Comparison of ENCODE assay signal across 8 cellular contexts in the genomic region with DNA sequence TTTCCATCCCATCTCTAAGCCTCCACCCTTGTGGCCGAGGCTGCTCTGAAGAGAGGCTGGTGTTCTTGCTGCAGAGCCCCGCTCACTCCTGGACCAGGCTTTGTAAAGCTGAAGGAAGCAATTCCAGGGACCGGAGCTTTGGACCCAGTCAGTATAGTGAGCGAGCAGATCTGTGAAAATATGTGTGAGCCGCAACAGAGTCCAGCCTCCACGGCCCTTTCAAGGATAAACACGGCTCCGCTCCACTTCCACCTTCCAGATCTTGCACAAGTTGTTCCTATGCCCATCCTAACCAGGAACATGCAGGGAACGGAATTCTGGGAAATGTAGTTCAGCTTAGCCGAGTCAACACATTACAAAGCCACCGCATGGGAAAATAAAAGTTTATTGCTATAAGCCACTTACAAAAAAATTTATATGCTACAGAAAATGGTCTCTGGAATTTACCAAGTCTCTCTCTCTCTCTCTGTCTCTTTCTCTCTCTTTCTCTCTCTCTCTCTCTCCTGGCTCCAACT.
A peak's percentile ranks its signal among the peaks of the same experiment; 100 is the strongest.
DNase-seq lines count a peak whose midpoint lies in the region; ATAC-seq and TF ChIP-seq lines count a peak whose summit lies in the region.

No MANE protein-coding gene starts in this region.

- no peaks in the 10 kb centered on the region for H4K20me1 ChIP-seq in SK-N-SH (ENCODE audit: insufficient read depth)

- POLR2A ChIA-PET in SK-N-SH (lab: Yijun Ruan, JAX): no interaction called here

- H3K27me3 Mint-ChIP-seq in activated naive CD4-positive, alpha-beta T cell treated with anti-CD3 and anti-CD28 coated beads for 36 hours (ENCODE audit: low read depth): peaks cover 3% of the 10 kb centered on the region

- H3K4me1 ChIP-seq in SK-N-SH (ENCODE audit: control insufficient read depth in 1 of 2, insufficient read depth in 2 of 2, low read depth in 1 of 2, low read length in 1 of 2): no peaks in the 10 kb centered on the region

- ATAC-seq in HG02642 (IDR thresholded peaks at IDR 0.05; ENCODE audit: poor library complexity, unreplicated experiment) (no peak), HG02623 (IDR thresholded peaks at IDR 0.05; ENCODE audit: unreplicated experiment) (no peak), GM18517 (IDR thresholded peaks at IDR 0.05; ENCODE audit: unreplicated experiment) (no peak)

- H3K4me3 Mint-ChIP-seq in activated naive CD4-positive, alpha-beta T cell treated with anti-CD3 and anti-CD28 coated beads for 36 hours: no peak overlapping the region

- H3K27ac ChIP-seq in SK-N-SH (ENCODE audit: low read depth in 2 of 2, low read length in 1 of 2): peak overlapping the region in 1 of 2 experiments; percentile 86; a peak in 2 of 4 replicates

- no peak overlapping the region for H3K27ac Mint-ChIP-seq in activated naive CD4-positive, alpha-beta T cell treated with anti-CD3 and anti-CD28 coated beads for 36 hours

- H3K4me2 ChIP-seq in SK-N-SH: peak overlapping the region; percentile 78

- H3K9me3 ChIP-seq in SK-N-SH: no peaks in the 10 kb centered on the region

- H3K36me3 ChIP-seq in SK-N-SH (replicated peaks in 1 of 2; ENCODE audit: control insufficient read depth in 1 of 2, insufficient read depth in 2 of 2, low read length in 1 of 2): no peaks in the 10 kb centered on the region

- TF ChIP-seq RAD21 in SK-N-SH (IDR thresholded peaks at IDR 0.05; ENCODE audit: low read length): no peak; the same call in none of the 2 replicates

- H3K9me2 ChIP-seq in SK-N-SH: no peaks in the 10 kb centered on the region

- CTCF ChIA-PET in SK-N-SH (lab: Yijun Ruan, JAX): interaction anchor here (1.0 kb wide), 2 partner anchors 20 to 156 kb away, joined by 3 to 4 read pairs; no protein-coding TSS in a partner anchor
- CTCF ChIA-PET in activated naive CD4-positive, alpha-beta T cell treated with anti-CD3 and anti-CD28 coated beads for 36 hours (lab: Charles Lee): no interaction called here

- peak; percentile 34 for DNase-seq in HS-5 (ENCODE audit: low read depth)
- DNase-seq in SK-N-SH: peak; percentile 59
- DNase-seq in fibroblast of peridontal ligament (ENCODE audit: extremely low read depth): peak; percentile 87
- peak; percentile 90 for DNase-seq in myocyte (ENCODE audit: low read depth)
- DNase-seq in activated naive CD4-positive, alpha-beta T cell treated with anti-CD3 and anti-CD28 coated beads for 36 hours: no peak

- H3F3A ChIP-seq in SK-N-SH (replicated peaks; ENCODE audit: insufficient read depth): no peaks in the 10 kb centered on the region

- H3K9me3 Mint-ChIP-seq in activated naive CD4-positive, alpha-beta T cell treated with anti-CD3 and anti-CD28 coated beads for 36 hours: no peaks in the 10 kb centered on the region

- H3K4me3 ChIP-seq in SK-N-SH (ENCODE audit: low read depth in 2 of 2, low read length in 1 of 2): peak overlapping the region; percentile 61 to 67

- no peaks in the 10 kb centered on the region for H3K79me2 ChIP-seq in SK-N-SH (ENCODE audit: insufficient read depth)

- 0% methylated on average over 11 of the region's 11 CpGs for WGBS in SK-N-SH (ENCODE audit: low lambda C conversion rate)

- no peaks in the 10 kb centered on the region for H3K4me1 Mint-ChIP-seq in activated naive CD4-positive, alpha-beta T cell treated with anti-CD3 and anti-CD28 coated beads for 36 hours (ENCODE audit: low read depth)

- TF ChIP-seq EP300 in SK-N-SH (IDR thresholded peaks at IDR 0.05; ENCODE audit: borderline replicate concordance in 1 of 2, low read depth in 1 of 2, low read length in 1 of 2): peak in 1 of 2 experiments; percentile 30; a peak in 1 of 4 replicates

- intact Hi-C loops in activated naive CD4-positive, alpha-beta T cell treated with anti-CD3 and anti-CD28 coated beads for 36 hours (cut with micrococcal nuclease): no loop called here

- H3K36me3 Mint-ChIP-seq in activated naive CD4-positive, alpha-beta T cell treated with anti-CD3 and anti-CD28 coated beads for 36 hours (ENCODE audit: low read depth): no peaks in the 10 kb centered on the region

- no peaks in the 10 kb centered on the region for H3K27me3 ChIP-seq in SK-N-SH (ENCODE audit: insufficient read depth)

- TF ChIP-seq CTCF in SK-N-SH (IDR thresholded peaks at IDR 0.05): no peak

- peak overlapping the region; percentile 9; the same call in 1 of the 2 replicates for H3K9ac ChIP-seq in SK-N-SH

- peak overlapping the region; percentile 91 for H2AFZ ChIP-seq in SK-N-SH (ENCODE audit: low read depth)

TF ChIP-seq in SK-N-SH, 30 proteins besides CTCF, POLR2A, EP300 and RAD21 (continues in another document):
- TF ChIP-seq FOXJ3 (CRISPR knock-in tag; IDR thresholded peaks at IDR 0.05) (peak; percentile 47; the same call in 1 of the 2 replicates), RFX5 (IDR thresholded peaks at IDR 0.05; ENCODE audit: low read length) (peak; percentile 53; the same call in 1 of the 2 replicates), NFIC (IDR thresholded peaks at IDR 0.05; ENCODE audit: borderline replicate concordance) (no peak; the same call in 1 of the 2 replicates), JUND (IDR thresholded peaks at IDR 0.05) (peak; percentile 54), TAF1 (IDR thresholded peaks at IDR 0.05; ENCODE audit: borderline replicate concordance, low read depth, low read length) (no peak), GABPA (IDR thresholded peaks at IDR 0.05; ENCODE audit: low read depth) (peak; percentile 54), TCF12 (IDR thresholded peaks at IDR 0.05) (no peak; the same call in 1 of the 2 replicates), YY1 (IDR thresholded peaks at IDR 0.05; ENCODE audit: low read depth) (peak; percentile 45; the same call in 1 of the 2 replicates), RXRA (IDR thresholded peaks at IDR 0.05; ENCODE audit: borderline replicate concordance, low read depth) (no peak), GATA2 (CRISPR knock-in tag; IDR thresholded peaks at IDR 0.05) (peak; percentile 28; the same call in 1 of the 2 replicates), RCOR1 (IDR thresholded peaks at IDR 0.05; ENCODE audit: low read length) (no peak), ELF1 (IDR thresholded peaks at IDR 0.05) (peak; percentile 97), MEF2A (IDR thresholded peaks at IDR 0.05; ENCODE audit: borderline replicate concordance, low read depth) (no peak), SIN3A (IDR thresholded peaks at IDR 0.05; ENCODE audit: borderline replicate concordance, low read depth, low read length) (0 out of 2 replicates have a peak, but pooled peaks have one; percentile 49), CHD2 (IDR thresholded peaks at IDR 0.05; ENCODE audit: low read length, partially characterized antibody) (peak; percentile 72)
- TF ChIP-seq, protein P1, sequence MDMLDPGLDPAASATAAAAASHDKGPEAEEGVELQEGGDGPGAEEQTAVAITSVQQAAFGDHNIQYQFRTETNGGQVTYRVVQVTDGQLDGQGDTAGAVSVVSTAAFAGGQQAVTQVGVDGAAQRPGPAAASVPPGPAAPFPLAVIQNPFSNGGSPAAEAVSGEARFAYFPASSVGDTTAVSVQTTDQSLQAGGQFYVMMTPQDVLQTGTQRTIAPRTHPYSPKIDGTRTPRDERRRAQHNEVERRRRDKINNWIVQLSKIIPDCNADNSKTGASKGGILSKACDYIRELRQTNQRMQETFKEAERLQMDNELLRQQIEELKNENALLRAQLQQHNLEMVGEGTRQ (IDR thresholded peaks at IDR 0.05; ENCODE audit: borderline replicate concordance, low read depth, low read length): no peak
- TF ChIP-seq, protein P2, sequence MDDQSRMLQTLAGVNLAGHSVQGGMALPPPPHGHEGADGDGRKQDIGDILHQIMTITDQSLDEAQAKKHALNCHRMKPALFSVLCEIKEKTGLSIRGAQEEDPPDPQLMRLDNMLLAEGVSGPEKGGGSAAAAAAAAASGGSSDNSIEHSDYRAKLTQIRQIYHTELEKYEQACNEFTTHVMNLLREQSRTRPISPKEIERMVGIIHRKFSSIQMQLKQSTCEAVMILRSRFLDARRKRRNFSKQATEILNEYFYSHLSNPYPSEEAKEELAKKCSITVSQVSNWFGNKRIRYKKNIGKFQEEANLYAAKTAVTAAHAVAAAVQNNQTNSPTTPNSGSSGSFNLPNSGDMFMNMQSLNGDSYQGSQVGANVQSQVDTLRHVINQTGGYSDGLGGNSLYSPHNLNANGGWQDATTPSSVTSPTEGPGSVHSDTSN (IDR thresholded peaks at IDR 0.05): no peak
- TF ChIP-seq, protein P3, sequence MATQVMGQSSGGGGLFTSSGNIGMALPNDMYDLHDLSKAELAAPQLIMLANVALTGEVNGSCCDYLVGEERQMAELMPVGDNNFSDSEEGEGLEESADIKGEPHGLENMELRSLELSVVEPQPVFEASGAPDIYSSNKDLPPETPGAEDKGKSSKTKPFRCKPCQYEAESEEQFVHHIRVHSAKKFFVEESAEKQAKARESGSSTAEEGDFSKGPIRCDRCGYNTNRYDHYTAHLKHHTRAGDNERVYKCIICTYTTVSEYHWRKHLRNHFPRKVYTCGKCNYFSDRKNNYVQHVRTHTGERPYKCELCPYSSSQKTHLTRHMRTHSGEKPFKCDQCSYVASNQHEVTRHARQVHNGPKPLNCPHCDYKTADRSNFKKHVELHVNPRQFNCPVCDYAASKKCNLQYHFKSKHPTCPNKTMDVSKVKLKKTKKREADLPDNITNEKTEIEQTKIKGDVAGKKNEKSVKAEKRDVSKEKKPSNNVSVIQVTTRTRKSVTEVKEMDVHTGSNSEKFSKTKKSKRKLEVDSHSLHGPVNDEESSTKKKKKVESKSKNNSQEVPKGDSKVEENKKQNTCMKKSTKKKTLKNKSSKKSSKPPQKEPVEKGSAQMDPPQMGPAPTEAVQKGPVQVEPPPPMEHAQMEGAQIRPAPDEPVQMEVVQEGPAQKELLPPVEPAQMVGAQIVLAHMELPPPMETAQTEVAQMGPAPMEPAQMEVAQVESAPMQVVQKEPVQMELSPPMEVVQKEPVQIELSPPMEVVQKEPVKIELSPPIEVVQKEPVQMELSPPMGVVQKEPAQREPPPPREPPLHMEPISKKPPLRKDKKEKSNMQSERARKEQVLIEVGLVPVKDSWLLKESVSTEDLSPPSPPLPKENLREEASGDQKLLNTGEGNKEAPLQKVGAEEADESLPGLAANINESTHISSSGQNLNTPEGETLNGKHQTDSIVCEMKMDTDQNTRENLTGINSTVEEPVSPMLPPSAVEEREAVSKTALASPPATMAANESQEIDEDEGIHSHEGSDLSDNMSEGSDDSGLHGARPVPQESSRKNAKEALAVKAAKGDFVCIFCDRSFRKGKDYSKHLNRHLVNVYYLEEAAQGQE (IDR thresholded peaks at IDR 0.05; ENCODE audit: low read depth, low read length): no peak
- TF ChIP-seq, protein P4, sequence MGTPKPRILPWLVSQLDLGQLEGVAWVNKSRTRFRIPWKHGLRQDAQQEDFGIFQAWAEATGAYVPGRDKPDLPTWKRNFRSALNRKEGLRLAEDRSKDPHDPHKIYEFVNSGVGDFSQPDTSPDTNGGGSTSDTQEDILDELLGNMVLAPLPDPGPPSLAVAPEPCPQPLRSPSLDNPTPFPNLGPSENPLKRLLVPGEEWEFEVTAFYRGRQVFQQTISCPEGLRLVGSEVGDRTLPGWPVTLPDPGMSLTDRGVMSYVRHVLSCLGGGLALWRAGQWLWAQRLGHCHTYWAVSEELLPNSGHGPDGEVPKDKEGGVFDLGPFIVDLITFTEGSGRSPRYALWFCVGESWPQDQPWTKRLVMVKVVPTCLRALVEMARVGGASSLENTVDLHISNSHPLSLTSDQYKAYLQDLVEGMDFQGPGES (IDR thresholded peaks at IDR 0.05; ENCODE audit: low read depth, low read length): no peak
